In genomic region chr2:76613330-76613729, GRCh38 we compare ENCODE assay signal across 21 cellular contexts.
"Had no signal": no experiment of that assay in that cellular context is flagged by ENCODE, and none has a peak within 500 bp of the region (broad histone marks: within the 10 kb centered on the region; RNA-seq: fewer than 3 reads in every experiment).

No MANE protein-coding gene starts in this region.

- H3K27me3 Mint-ChIP-seq: naive thymus-derived CD4-positive, alpha-beta T cell had no signal

- H3K9me3 Mint-ChIP-seq: neural crest cell had no signal

- H3K4me1 ChIP-seq: parathyroid adenoma, right atrium auricular region, tibial nerve had no signal

- H3K79me2 ChIP-seq: parathyroid adenoma had no signal

- H3K27ac Mint-ChIP-seq: activated naive CD4-positive, alpha-beta T cell treated with anti-CD3 and anti-CD28 coated beads, Interleukin-2, amount 50 U/mL, for 72 hours; activated T-cell treated with anti-CD3 and anti-CD28 coated beads, Interleukin-2, amount 50 U/mL, for 72 hours; naive thymus-derived CD4-positive, alpha-beta T cell had no signal

- H3K9ac ChIP-seq: parathyroid adenoma had no signal

- H3K27me3 ChIP-seq: right atrium auricular region, tibial nerve had no signal

- H3K4me3 Mint-ChIP-seq: activated T-cell treated with anti-CD3 and anti-CD28 coated beads, Interleukin-2, amount 50 U/mL, for 72 hours; naive thymus-derived CD4-positive, alpha-beta T cell; neural crest cell had no signal

- H3K4me3 ChIP-seq: right atrium auricular region, smooth muscle cell, tibial nerve had no signal

- H3K36me3 Mint-ChIP-seq: activated naive CD4-positive, alpha-beta T cell treated with anti-CD3 and anti-CD28 coated beads, Interleukin-2, amount 50 U/mL, for 72 hours; naive thymus-derived CD4-positive, alpha-beta T cell had no signal

- H3K4me1 Mint-ChIP-seq: naive thymus-derived CD4-positive, alpha-beta T cell; neural crest cell had no signal

- H2AFZ ChIP-seq: parathyroid adenoma had no signal

- H3K4me2 ChIP-seq: smooth muscle cell had no signal

- ATAC-seq: activated naive CD4-positive, alpha-beta T cell treated with anti-CD3 and anti-CD28 coated beads, Interleukin-2, amount 50 U/mL, for 72 hours; activated T-cell treated with anti-CD3 and anti-CD28 coated beads, Interleukin-2, amount 50 U/mL, for 72 hours; left colon; naive thymus-derived CD4-positive, alpha-beta T cell had no signal

- DNase-seq: activated CD4-positive, alpha-beta T cell treated with anti-CD3 and anti-CD28 coated beads for 4 hours; activated CD4-positive, alpha-beta T cell treated with anti-CD3 and anti-CD28 coated beads, Interleukin-2, amount 50 U/mL, for 4 hours; activated naive CD4-positive, alpha-beta T cell; activated T-cell treated with anti-CD3 and anti-CD28 coated beads for 4 hours; activated T-cell treated with anti-CD3 and anti-CD28 coated beads, Interleukin-2, amount 50 U/mL, for 72 hours; dermis blood vessel endothelial cell; effector CD8-positive, alpha-beta T cell; glutamatergic neuron; left colon; mammary epithelial cell; midbrain; naive thymus-derived CD4-positive, alpha-beta T cell; occipital lobe; stimulated activated CD4-positive, alpha-beta T cell treated with anti-CD3 and anti-CD28 coated beads, Interleukin-2, amount 100 ng/mL, for 24 hours; stimulated activated naive CD4-positive, alpha-beta T cell had no signal

- H3K27ac ChIP-seq: parathyroid adenoma, right atrium auricular region, tibial nerve had no signal

- H3K36me3 ChIP-seq: right atrium auricular region, tibial nerve had no signal

- H3K9me3 ChIP-seq: right atrium auricular region, tibial nerve had no signal
